Comparison of ENCODE assay signal across 20 cellular contexts in genomic region chr4:187887886-187888285, GRCh38.
"Had no signal": no experiment of that assay in that cellular context is flagged by ENCODE, and none has a peak within 500 bp of the region (broad histone marks: within the 10 kb centered on the region; RNA-seq: fewer than 3 reads in every experiment).

No MANE protein-coding gene starts in this region.

- H3K27me3 ChIP-seq: neutrophil, spleen, tibial artery, upper lobe of left lung had no signal

- H3K4me1 ChIP-seq: heart left ventricle, spleen, tibial artery, upper lobe of left lung had no signal

- H3K27ac ChIP-seq: heart left ventricle, neutrophil, spleen, tibial artery, upper lobe of left lung had no signal

- H3K36me3 ChIP-seq: heart left ventricle, neutrophil, spleen, tibial artery, upper lobe of left lung had no signal

- H3K4me3 ChIP-seq: heart left ventricle, mucosa of descending colon, spleen, tibial artery, upper lobe of left lung had no signal

- H3K9me3 ChIP-seq: mucosa of descending colon, neutrophil, tibial artery, upper lobe of left lung had no signal

- DNase-seq: effector memory CD4-positive, alpha-beta T cell; foreskin fibroblast; heart left ventricle; hippocampal formation; islet precursor cell; mammary epithelial cell; mucosa of descending colon; naive thymus-derived CD8-positive, alpha-beta T cell; posterior cingulate gyrus; spleen; stimulated activated CD4-positive, alpha-beta T cell treated with anti-CD3 and anti-CD28 coated beads, Interleukin-15, amount 100 ng/mL, for 24 hours; stimulated activated CD4-positive, alpha-beta T cell treated with anti-CD3 and anti-CD28 coated beads, Interleukin-1b, Interleukin-23, amount 100 ng/mL, for 48 hours; stimulated activated CD4-positive, alpha-beta T cell treated with anti-CD3 and anti-CD28 coated beads, Interleukin-4, amount 100 ng/mL, for 24 hours; tibial artery; upper lobe of left lung had no signal

- ATAC-seq: esophagus mucosa; heart left ventricle; left lobe of liver; mucosa of descending colon; naive thymus-derived CD8-positive, alpha-beta T cell; sciatic nerve; stimulated activated memory B cell treated with anti-CD40 and anti-IgM and Interleukin-4, amounts not matched to agents 10 μg/mL and 1 μg/mL and 100 μg/mL, for 72 hours had no signal
